Comparison of ENCODE assay signal across 16 cellular contexts in the genomic region with DNA sequence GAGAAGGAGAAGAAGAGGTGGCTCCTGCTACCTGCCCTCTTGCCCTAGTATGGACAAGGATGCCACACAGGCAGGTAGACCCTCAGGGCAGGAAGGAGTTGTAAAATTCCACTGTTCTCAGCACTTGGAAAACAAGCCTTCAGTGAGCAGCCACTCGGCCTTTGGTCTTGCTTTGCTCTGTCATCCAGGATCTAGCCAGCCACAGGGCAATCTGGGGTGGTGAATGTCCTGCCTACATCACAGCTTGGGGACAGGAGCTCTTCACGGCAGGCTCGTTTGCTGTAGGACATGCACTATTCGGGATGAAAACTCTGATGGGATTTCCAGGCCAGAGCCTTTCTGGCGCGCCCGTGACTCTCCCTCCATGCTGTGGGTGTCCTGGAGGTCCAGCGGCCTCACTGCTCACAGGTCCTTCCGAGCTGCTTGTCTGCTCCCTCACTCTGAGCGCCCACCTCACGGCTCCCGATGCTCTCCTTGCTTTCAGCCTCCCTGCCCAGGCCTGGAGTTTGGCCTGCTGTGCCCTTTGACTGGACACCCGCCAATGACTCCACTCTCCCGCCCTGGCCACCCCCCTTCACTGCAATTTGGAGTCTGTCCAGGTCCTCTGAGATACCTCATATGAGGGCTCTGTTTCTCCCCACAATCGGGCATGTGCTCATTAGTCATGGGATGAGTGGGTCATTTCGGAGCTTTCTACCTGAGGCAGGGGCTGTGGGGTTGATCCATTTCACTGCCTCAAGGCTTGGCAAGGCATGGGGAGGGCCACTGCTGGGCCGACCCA.
A peak's percentile ranks its signal among the peaks of the same experiment; 100 is the strongest.
DNase-seq lines count a peak whose midpoint lies in the region; ATAC-seq and TF ChIP-seq lines count a peak whose summit lies in the region.
"Had no signal": no experiment of that assay in that cellular context is flagged by ENCODE, and none has a peak within 500 bp of the region (broad histone marks: within the 10 kb centered on the region; RNA-seq: fewer than 3 reads in every experiment).

No MANE protein-coding gene starts in this region.

- no peak overlapping the region for H3K4me3 Mint-ChIP-seq in MCF 10A (ENCODE audit: unreplicated experiment)
- H3K4me3 Mint-ChIP-seq in natural killer cell = no peak overlapping the region
- no peak overlapping the region for H3K4me3 Mint-ChIP-seq in type B pancreatic cell
- H3K4me3 Mint-ChIP-seq: activated T-cell treated with anti-CD3 and anti-CD28 coated beads, Interleukin-2, amount 50 U/mL, for 24 hours; stimulated activated naive CD8-positive, alpha-beta T cell treated with anti-CD3 and anti-CD28 coated beads, Interleukin-15, amount 100 ng/mL, for 72 hours had no signal

- intact Hi-C loops in MCF 10A (cut with micrococcal nuclease) = no loop called here
- intact Hi-C loops in natural killer cell (cut with micrococcal nuclease) = no loop called here

- no peaks in the 10 kb centered on the region for H3K36me3 Mint-ChIP-seq in activated naive CD4-positive, alpha-beta T cell treated with anti-CD3 and anti-CD28 coated beads, Interleukin-2, amount 50 U/mL, for 72 hours
- no peaks in the 10 kb centered on the region for H3K36me3 Mint-ChIP-seq in MCF 10A (ENCODE audit: insufficient read depth, unreplicated experiment)
- H3K36me3 Mint-ChIP-seq in natural killer cell = no peaks in the 10 kb centered on the region
- no peaks in the 10 kb centered on the region for H3K36me3 Mint-ChIP-seq in type B pancreatic cell
- H3K36me3 Mint-ChIP-seq: naive B cell had no signal

- H3K4me1 Mint-ChIP-seq in MCF 10A (ENCODE audit: insufficient read depth, unreplicated experiment) = peaks cover 6% of the 10 kb centered on the region
- H3K4me1 Mint-ChIP-seq in natural killer cell = no peaks in the 10 kb centered on the region
- H3K4me1 Mint-ChIP-seq in type B pancreatic cell (ENCODE audit: unreplicated experiment) = no peaks in the 10 kb centered on the region
- H3K4me1 Mint-ChIP-seq: stimulated activated naive CD8-positive, alpha-beta T cell treated with anti-CD3 and anti-CD28 coated beads, Interleukin-15, amount 100 ng/mL, for 72 hours had no signal

- CTCF ChIA-PET in MCF 10A (lab: Yijun Ruan, JAX) = interaction anchor here (0.7 to 0.9 kb wide), 2 partner anchors 58 to 856 kb away, joined by 3 read pairs; no protein-coding TSS in a partner anchor

- H3K27me3 Mint-ChIP-seq in MCF 10A (ENCODE audit: insufficient read depth, unreplicated experiment) (peaks cover 12% of the 10 kb centered on the region), natural killer cell (ENCODE audit: low read depth in 2 of 2) (peaks cover 3 to 4% of the 10 kb centered on the region in 2 donors), type B pancreatic cell (peaks cover 12% of the 10 kb centered on the region)
- H3K27me3 Mint-ChIP-seq: activated T-cell treated with anti-CD3 and anti-CD28 coated beads, Interleukin-2, amount 50 U/mL, for 24 hours; naive B cell; stimulated activated naive CD8-positive, alpha-beta T cell treated with anti-CD3 and anti-CD28 coated beads, Interleukin-15, amount 100 ng/mL, for 72 hours had no signal

- ATAC-seq in activated naive CD4-positive, alpha-beta T cell treated with anti-CD3 and anti-CD28 coated beads, Interleukin-2, amount 50 U/mL, for 72 hours = no peak
- ATAC-seq in natural killer cell (no peak), GM21390 (IDR thresholded peaks at IDR 0.05; ENCODE audit: unreplicated experiment) (no peak)
- ATAC-seq: Panc1; stimulated activated naive CD8-positive, alpha-beta T cell treated with anti-CD3 and anti-CD28 coated beads, Interleukin-15, amount 100 ng/mL, for 72 hours had no signal

- BruUV-seq in MCF 10A (replicated peaks; lab: Mats Ljungman, UMichigan) = no TSS peak

- H3K27ac Mint-ChIP-seq in activated naive CD4-positive, alpha-beta T cell treated with anti-CD3 and anti-CD28 coated beads, Interleukin-2, amount 50 U/mL, for 72 hours = peak overlapping the region; percentile 47 to 50
- H3K27ac Mint-ChIP-seq in MCF 10A (ENCODE audit: low read depth, unreplicated experiment) = no peak overlapping the region
- H3K27ac Mint-ChIP-seq in natural killer cell = no peak overlapping the region
- no peak overlapping the region for H3K27ac Mint-ChIP-seq in type B pancreatic cell
- H3K27ac Mint-ChIP-seq: activated T-cell treated with anti-CD3 and anti-CD28 coated beads, Interleukin-2, amount 50 U/mL, for 24 hours; naive B cell; stimulated activated naive CD8-positive, alpha-beta T cell treated with anti-CD3 and anti-CD28 coated beads, Interleukin-15, amount 100 ng/mL, for 72 hours had no signal

- POLR2A ChIA-PET in MCF 10A (lab: Yijun Ruan, JAX) = interaction anchor here (0.7 kb wide), 1 partner anchor 276 kb away, joined by 3 read pairs; no protein-coding TSS in a partner anchor

- DNase-seq in activated naive CD4-positive, alpha-beta T cell treated with anti-CD3 and anti-CD28 coated beads, Interleukin-2, amount 50 U/mL, for 72 hours (ENCODE audit: low spot score in 2 of 2) = no peak
- no peak for DNase-seq in activated naive CD4-positive, alpha-beta T cell (lab: John Stamatoyannopoulos, UW)
- DNase-seq in MCF 10A (ENCODE audit: unreplicated experiment) (peak; percentile 81), iris pigment epithelial cell (ENCODE audit: low read depth) (peak; percentile 53), natural killer cell (no peak), HT-29 (ENCODE audit: low spot score) (no peak), type B pancreatic cell (ENCODE audit: extremely low spot score, unreplicated experiment) (no peak)
- DNase-seq: activated T-cell treated with anti-CD3 and anti-CD28 coated beads, Interleukin-2, amount 50 U/mL, for 24 hours; cerebellar nuclear complex; naive B cell; NCI-H1930; stimulated activated CD4-positive, alpha-beta T cell treated with anti-CD3 and anti-CD28 coated beads, Interleukin-1b, Interleukin-23, amount 100 ng/mL, for 48 hours; stimulated activated naive CD8-positive, alpha-beta T cell treated with anti-CD3 and anti-CD28 coated beads, Interleukin-15, amount 100 ng/mL, for 72 hours; WERI-Rb-1 had no signal

- no peak for TF ChIP-seq CTCF in MCF 10A (IDR thresholded peaks at IDR 0.05; ENCODE audit: unreplicated experiment)
- no peak for TF ChIP-seq CTCF in natural killer cell (IDR thresholded peaks at IDR 0.05)
- TF ChIP-seq CTCF in type B pancreatic cell (conservative IDR thresholded peaks at IDR 0.05) = no peak

- H3K9me3 Mint-ChIP-seq in activated naive CD4-positive, alpha-beta T cell treated with anti-CD3 and anti-CD28 coated beads, Interleukin-2, amount 50 U/mL, for 72 hours = no peaks in the 10 kb centered on the region
- H3K9me3 Mint-ChIP-seq in MCF 10A (ENCODE audit: unreplicated experiment) = no peaks in the 10 kb centered on the region
- H3K9me3 Mint-ChIP-seq in natural killer cell = no peaks in the 10 kb centered on the region
- no peaks in the 10 kb centered on the region for H3K9me3 Mint-ChIP-seq in type B pancreatic cell
- H3K9me3 Mint-ChIP-seq: activated T-cell treated with anti-CD3 and anti-CD28 coated beads, Interleukin-2, amount 50 U/mL, for 24 hours; naive B cell; stimulated activated naive CD8-positive, alpha-beta T cell treated with anti-CD3 and anti-CD28 coated beads, Interleukin-15, amount 100 ng/mL, for 72 hours had no signal

Comparison
In these comparisons a context has a peak if more than half of its experiments do, and no peak if none do; other contexts are left out.
1. DNase-seq: peak in MCF 10A (single experiment) and iris pigment epithelial cell (single experiment); none in activated naive CD4-positive, alpha-beta T cell treated with anti-CD3 and anti-CD28 coated beads, Interleukin-2, amount 50 U/mL, for 72 hours (0 of 2), activated naive CD4-positive, alpha-beta T cell (0 of 4), natural killer cell (single experiment), HT-29 (single experiment) and type B pancreatic cell (single experiment).
2. H3K27ac Mint-ChIP-seq: peak in activated naive CD4-positive, alpha-beta T cell treated with anti-CD3 and anti-CD28 coated beads, Interleukin-2, amount 50 U/mL, for 72 hours (2 of 2); none in MCF 10A (single experiment), natural killer cell (0 of 2) and type B pancreatic cell (single experiment).